Comparison of ENCODE assay signal across 10 cellular contexts in genomic region chr11:93614111-93614784, GRCh38. TPM values are rescaled to one million over a fixed set of nuclear protein-coding genes. Genes with fewer than 3 reads are reported as not detected.
DNase-seq lines count a peak whose midpoint lies in the region; ATAC-seq and TF ChIP-seq lines count a peak whose summit lies in the region.
"Had no signal": no experiment of that assay in that cellular context is flagged by ENCODE, and none has a peak within 500 bp of the region (broad histone marks: within the 10 kb centered on the region; RNA-seq: fewer than 3 reads in every experiment).

No MANE protein-coding gene starts in this region.

- no peaks in the 10 kb centered on the region for H3K4me1 ChIP-seq in BE2C
- H3K4me1 ChIP-seq in OCI-LY3 (ENCODE audit: low read length): no peaks in the 10 kb centered on the region

- TF ChIP-seq CTCF in BE2C (IDR thresholded peaks at IDR 0.05; ENCODE audit: low read depth, low read length) (peak; percentile 50), GM12872 (IDR thresholded peaks at IDR 0.05; ENCODE audit: insufficient read depth, low read depth, low read length) (peak; percentile 53), OCI-LY3 (IDR thresholded peaks at IDR 0.05; ENCODE audit: low read depth, low read length) (peak; percentile 38), epithelial cell of proximal tubule (conservative IDR thresholded peaks at IDR 0.05; ENCODE audit: low read depth, low read length) (peak; percentile 32), mesothelial cell of epicardium (IDR thresholded peaks at IDR 0.05; ENCODE audit: unreplicated experiment) (no peak)

- H3K9me3 Mint-ChIP-seq in mesothelial cell of epicardium: peaks cover 6% of the 10 kb centered on the region

- H3K9ac ChIP-seq in OCI-LY3 (ENCODE audit: low read length): no peak overlapping the region

- no peak overlapping the region for H3K4me3 ChIP-seq in BE2C (ENCODE audit: low read depth, low read length)
- no peak overlapping the region for H3K4me3 ChIP-seq in OCI-LY3 (ENCODE audit: low read length)
- no peak overlapping the region for H3K4me3 ChIP-seq in epithelial cell of proximal tubule (ENCODE audit: low read depth, low read length)

- no peak overlapping the region for H3K27ac ChIP-seq in OCI-LY3 (ENCODE audit: low read length)

- H3K9me3 ChIP-seq in BE2C: no peaks in the 10 kb centered on the region
- no peaks in the 10 kb centered on the region for H3K9me3 ChIP-seq in OCI-LY3 (ENCODE audit: insufficient read depth, low read length)

- DNase-seq in BE2C (peak; percentile 19), epithelial cell of proximal tubule (ENCODE audit: low read depth) (no peak), mesothelial cell of epicardium (ENCODE audit: low spot score in 2 of 2, unreplicated experiment in 2 of 2) (no peak)
- no peak for DNase-seq in activated effector memory CD4-positive, alpha-beta T cell treated with anti-CD3 and anti-CD28 coated beads, Interleukin-2, amount 50 U/mL, for 16 hours
- DNase-seq: nephron progenitor cell, substantia nigra had no signal

- no peak overlapping the region for H2AFZ ChIP-seq in OCI-LY3 (ENCODE audit: low read depth, low read length)

- no peaks in the 10 kb centered on the region for H3K4me1 Mint-ChIP-seq in mesothelial cell of epicardium

- H3K27me3 Mint-ChIP-seq in mesothelial cell of epicardium (ENCODE audit: low read depth): peaks cover 51% of the 10 kb centered on the region

- H4K20me1 ChIP-seq in OCI-LY3 (ENCODE audit: insufficient read depth, low read length): no peaks in the 10 kb centered on the region

- no peaks in the 10 kb centered on the region for H3K79me2 ChIP-seq in OCI-LY3 (ENCODE audit: low read length)

- H3K36me3 ChIP-seq in BE2C (no peaks in the 10 kb centered on the region), OCI-LY3 (replicated peaks; ENCODE audit: low read depth, low read length) (no peaks in the 10 kb centered on the region)

- H3K27me3 ChIP-seq in BE2C (no peaks in the 10 kb centered on the region), OCI-LY3 (ENCODE audit: low read depth, low read length) (no peaks in the 10 kb centered on the region)

- no peak overlapping the region for H3K4me2 ChIP-seq in OCI-LY3 (ENCODE audit: low read length)

- ATAC-seq in GM21526 (IDR thresholded peaks at IDR 0.05; ENCODE audit: low FRiP score, unreplicated experiment) (no peak), GM21529 (IDR thresholded peaks at IDR 0.05; ENCODE audit: unreplicated experiment) (no peak)

- no peak overlapping the region for H3K27ac Mint-ChIP-seq in mesothelial cell of epicardium

- H3K4me3 Mint-ChIP-seq in mesothelial cell of epicardium: no peak overlapping the region
- H3K4me3 Mint-ChIP-seq: nephron progenitor cell had no signal

- H3K36me3 Mint-ChIP-seq in mesothelial cell of epicardium: no peaks in the 10 kb centered on the region

RNA-seq across cellular contexts. Expression of gene CEP295, which starts 47.2 kb away (rescaled TPM):
- 6.7 TPM for polyA plus RNA-seq in BE2C (2012; ENCODE audit: insufficient read depth, insufficient read length, low read depth)
- 16.9 and 20.4 TPM in 2 replicates for total RNA-seq in epithelial cell of proximal tubule
- total RNA-seq in mesothelial cell of epicardium: 16.6 to 18.6 TPM (median 17.6 TPM) in 3 replicates
